ENCODE assay signal across 25 cellular contexts in genomic region chr3:75338342-75338741, GRCh38.
"Had no signal": no experiment of that assay in that cellular context is flagged by ENCODE, and none has a peak within 500 bp of the region (broad histone marks: within the 10 kb centered on the region; RNA-seq: fewer than 3 reads in every experiment).

No MANE protein-coding gene starts in this region.

- H3K9ac ChIP-seq: neural progenitor cell, parathyroid adenoma had no signal

- H3K9me3 ChIP-seq: ovary, psoas muscle, right lobe of liver, sigmoid colon, stomach, thoracic aorta, thyroid gland, tibial nerve, upper lobe of right lung, uterus had no signal

- H3K4me1 ChIP-seq: neural progenitor cell, parathyroid adenoma, psoas muscle, right lobe of liver, thyroid gland, upper lobe of right lung, uterus had no signal

- H3K4me3 ChIP-seq: neural progenitor cell, ovary, psoas muscle, right lobe of liver, sigmoid colon, stomach, thoracic aorta, thyroid gland, tibial nerve, upper lobe of right lung, uterus had no signal

- ATAC-seq: natural killer cell; psoas muscle; right cardiac atrium; right lobe of liver; stimulated activated effector memory CD8-positive, alpha-beta T cell treated with anti-CD3 and anti-CD28 coated beads, Interleukin-12 subunit alpha, Interleukin-12 subunit beta, amount 100 ng/mL, for 72 hours; stimulated activated naive B cell treated with anti-CD40 and anti-IgM and Interleukin-4, amounts not matched to agents 10 μg/mL and 1 μg/mL and 100 μg/mL, for 72 hours; upper lobe of right lung had no signal

- H3K36me3 ChIP-seq: neural progenitor cell, ovary, right lobe of liver, sigmoid colon, stomach, thoracic aorta, thyroid gland, tibial nerve, upper lobe of right lung, uterus had no signal

- H3K79me2 ChIP-seq: parathyroid adenoma had no signal

- H3K4me2 ChIP-seq: neural progenitor cell had no signal

- DNase-seq: natural killer cell; occipital lobe; ovary; posterior cingulate gyrus; psoas muscle; right cardiac atrium; right lobe of liver; sigmoid colon; small intestine; stimulated activated CD4-positive, alpha-beta T cell treated with anti-CD3 and anti-CD28 coated beads, Interleukin-15, amount 100 ng/mL, for 24 hours; stimulated activated CD4-positive, alpha-beta T cell treated with anti-CD3 and anti-CD28 coated beads, Interleukin-2, amount 100 ng/mL, for 24 hours; stimulated activated CD4-positive, alpha-beta T cell treated with anti-CD3 and anti-CD28 coated beads, Interleukin-2, amount 100 ng/mL, for 48 hours; stimulated activated CD4-positive, alpha-beta T cell treated with anti-CD3 and anti-CD28 coated beads, Interleukin-4, amount 100 ng/mL, for 24 hours; stimulated activated naive B cell treated with anti-CD40 and anti-IgM and Interleukin-4, amounts not matched to agents 10 μg/mL and 1 μg/mL and 100 μg/mL, for 72 hours; stimulated activated naive CD4-positive, alpha-beta T cell treated with Interleukin-2 at 50 U/mL for 16 hours; stomach; thyroid gland; trophoblast cell; upper lobe of right lung; uterus had no signal

- H2AFZ ChIP-seq: neural progenitor cell, parathyroid adenoma had no signal

- H3K27me3 ChIP-seq: neural progenitor cell, ovary, right lobe of liver, sigmoid colon, stomach, thyroid gland, tibial nerve, upper lobe of right lung, uterus had no signal

- H3K27ac ChIP-seq: neural progenitor cell, ovary, parathyroid adenoma, psoas muscle, right lobe of liver, sigmoid colon, stomach, thoracic aorta, thyroid gland, tibial nerve, upper lobe of right lung, uterus had no signal
